Comparison of ENCODE assay signal across 13 cellular contexts in genomic region chr2:64325477-64325851, GRCh38.
DNase-seq lines count a peak whose midpoint lies in the region; ATAC-seq and TF ChIP-seq lines count a peak whose summit lies in the region.
"Had no signal": no experiment of that assay in that cellular context is flagged by ENCODE, and none has a peak within 500 bp of the region (broad histone marks: within the 10 kb centered on the region; RNA-seq: fewer than 3 reads in every experiment).

No MANE protein-coding gene starts in this region.

- H3K4me3 Mint-ChIP-seq in T-helper 1 cell treated with Interleukin-12 subunit alpha and Interleukin-12 subunit beta and Interleukin-4 antibody, amounts not matched to agents 30 μg/mL and 1 μg/mL, for 36 hours, result peak overlapping the region; percentile 77

- DNase-seq in GM13977 (ENCODE audit: low spot score) (peak; percentile 35), fibroblast of mammary gland (ENCODE audit: low read depth) (peak; percentile 19), NCI-H2107 treated with DMSO at 0.1 percent for 48 hours (lab: John Stamatoyannopoulos, UW; ENCODE audit: unreplicated experiment) (no peak), 8988T (no peak)
- DNase-seq: dermis blood vessel endothelial cell, left lung, MV-4-11, NCI-H748 treated with DMSO at 0.1 percent for 48 hours, testis had no signal

- H3K36me3 Mint-ChIP-seq in T-helper 1 cell treated with Interleukin-12 subunit alpha and Interleukin-12 subunit beta and Interleukin-4 antibody, amounts not matched to agents 30 μg/mL and 1 μg/mL, for 36 hours (ENCODE audit: low read depth), result peaks cover 3% of the 10 kb centered on the region

- peak overlapping the region; percentile 81 for H3K27ac Mint-ChIP-seq in T-helper 1 cell treated with Interleukin-12 subunit alpha and Interleukin-12 subunit beta and Interleukin-4 antibody, amounts not matched to agents 30 μg/mL and 1 μg/mL, for 36 hours

- no peak overlapping the region for H3K4me3 ChIP-seq in fibroblast of mammary gland (ENCODE audit: control insufficient read depth, low read depth, low read length)
- H3K4me3 ChIP-seq: left lung, testis had no signal

- in situ Hi-C loops in GM13977 (cut with MboI; ENCODE audit: low pct_unique_long_range_greater_than_20kb, low sequenced_read_pairs, unreplicated experiment), result loop anchor here (5.0 to 25.0 kb wide), 4 partner anchors 159 to 712 kb away; no protein-coding TSS in a partner anchor

- TF ChIP-seq CTCF in GM13977 (IDR thresholded peaks at IDR 0.05; ENCODE audit: extremely low read depth, insufficient read depth, missing control alignments), result no peak
- no peak for TF ChIP-seq CTCF in fibroblast of mammary gland (conservative IDR thresholded peaks at IDR 0.05; ENCODE audit: control insufficient read depth, insufficient read depth, low read depth, low read length)

- H3K27me3 Mint-ChIP-seq in T-helper 1 cell treated with Interleukin-12 subunit alpha and Interleukin-12 subunit beta and Interleukin-4 antibody, amounts not matched to agents 30 μg/mL and 1 μg/mL, for 36 hours (ENCODE audit: low read depth), result peaks cover 36% of the 10 kb centered on the region

- no peaks in the 10 kb centered on the region for H3K9me3 Mint-ChIP-seq in T-helper 1 cell treated with Interleukin-12 subunit alpha and Interleukin-12 subunit beta and Interleukin-4 antibody, amounts not matched to agents 30 μg/mL and 1 μg/mL, for 36 hours

- H3K4me1 Mint-ChIP-seq in T-helper 1 cell treated with Interleukin-12 subunit alpha and Interleukin-12 subunit beta and Interleukin-4 antibody, amounts not matched to agents 30 μg/mL and 1 μg/mL, for 36 hours (ENCODE audit: low read depth), result peaks cover 54% of the 10 kb centered on the region

- ATAC-seq in GM21825 (IDR thresholded peaks at IDR 0.05; ENCODE audit: unreplicated experiment) (peak; percentile 4), HG03108 (IDR thresholded peaks at IDR 0.05; ENCODE audit: unreplicated experiment) (no peak), GM19455 (IDR thresholded peaks at IDR 0.05; ENCODE audit: unreplicated experiment) (no peak)
- ATAC-seq: left lung had no signal

Comparison
In these comparisons a context has a peak if more than half of its experiments do, and no peak if none do; other contexts are left out.
1. DNase-seq: peak in GM13977 (single experiment) and fibroblast of mammary gland (single experiment); none in NCI-H2107 treated with DMSO at 0.1 percent for 48 hours (single experiment) and 8988T (single experiment).